Comparison of ENCODE assay signal across 22 cellular contexts in genomic region chr3:182786564-182787196, GRCh38. TPM values are rescaled to one million over a fixed set of nuclear protein-coding genes. Genes with fewer than 3 reads are reported as not detected.
A peak's percentile ranks its signal among the peaks of the same experiment; 100 is the strongest.
DNase-seq lines count a peak whose midpoint lies in the region; ATAC-seq, FAIRE-seq and TF ChIP-seq lines count a peak whose summit lies in the region.
"Had no signal": no experiment of that assay in that cellular context is flagged by ENCODE, and none has a peak within 500 bp of the region (broad histone marks: within the 10 kb centered on the region; RNA-seq: fewer than 3 reads in every experiment).

No MANE protein-coding gene starts in this region.

- H3K9ac ChIP-seq in K562 (ENCODE audit: insufficient read depth in 1 of 2, low read depth in 2 of 2, low read length in 2 of 2): no peak overlapping the region
- H3K9ac ChIP-seq: BLaER1 treated with 17β-estradiol and CSF1 and Interleukin-3, amounts not matched to agents 10 nM and 100 nM; KMS-11 had no signal

- no peak for TF ChIP-seq POLR2A in K562 (conservative IDR thresholded peaks at IDR 0.05)

- H3K4me2 ChIP-seq in K562 (ENCODE audit: insufficient read depth, low read length): no peak overlapping the region
- H3K4me2 ChIP-seq: KMS-11 had no signal

- H3K27me3 ChIP-seq in K562 (ENCODE audit: control insufficient read depth in 2 of 2, insufficient read depth in 2 of 2, low read length in 2 of 2): no peaks in the 10 kb centered on the region
- no peaks in the 10 kb centered on the region for H3K27me3 ChIP-seq in foreskin keratinocyte
- H3K27me3 ChIP-seq: BLaER1 treated with 17β-estradiol and CSF1 and Interleukin-3, amounts not matched to agents 10 nM and 100 nM; Peyer's patch had no signal

- DNase-seq in M059J (ENCODE audit: low read depth) (peak; percentile 12), NOMO-1 treated with dmso at 0.1 percent for 144 hours (lab: John Stamatoyannopoulos, UW; ENCODE audit: unreplicated experiment) (peak; percentile 16), K562 (ENCODE audit: extremely low read depth in 1 of 4, low spot score in 3 of 4) (no peak), osteocyte (ENCODE audit: extremely low spot score, unreplicated experiment) (no peak), foreskin keratinocyte (no peak), NCI-H1105 treated with DMSO at 0.1 percent for 48 hours (lab: John Stamatoyannopoulos, UW) (no peak), head of caudate nucleus (no peak)
- DNase-seq in stimulated activated naive CD8-positive, alpha-beta T cell treated with anti-CD3 and anti-CD28 coated beads, Interleukin-15, Interleukin-2, amounts not matched to agents 100 U/mL and 50 U/mL, for 24 hours: no peak
- DNase-seq: Calu3; CD8-positive, alpha-beta T cell; MM.1S; NCI-H1417 treated with DMSO at 0.1 percent for 48 hours; NCI-H187 treated with DMSO at 0.1 percent for 48 hours; NCI-H2227 treated with DMSO at 0.1 percent for 48 hours; NCI-H524 treated with DMSO at 0.1 percent for 48 hours; Peyer's patch; T-cell had no signal

- WGBS in K562 (ENCODE audit: insufficient coverage, low coverage, missing lambda C conversion rate): 57% methylated on average over 5 of the region's 5 CpGs

- no peaks in the 10 kb centered on the region for H3K9me1 ChIP-seq in K562 (ENCODE audit: control insufficient read depth, insufficient read depth, low read length)

- TF ChIP-seq EP300 in K562 (IDR thresholded peaks at IDR 0.05; ENCODE audit: low read length): no peak

- no peak for TF ChIP-seq CTCF in K562 (IDR thresholded peaks at IDR 0.05 in 2 of 3, conservative IDR thresholded peaks at IDR 0.05 in 1 of 3; ENCODE audit: insufficient read depth in 2 of 3, low read depth in 1 of 3, low read length in 3 of 3)
- TF ChIP-seq CTCF in osteocyte (IDR thresholded peaks at IDR 0.05): no peak
- TF ChIP-seq CTCF in foreskin keratinocyte (conservative IDR thresholded peaks at IDR 0.05): no peak

- H3K36me3 ChIP-seq in K562 (ENCODE audit: control insufficient read depth, insufficient read depth, low read length): no peaks in the 10 kb centered on the region
- H3K36me3 ChIP-seq: BLaER1 treated with 17β-estradiol and CSF1 and Interleukin-3, amounts not matched to agents 10 nM and 100 nM; Peyer's patch had no signal

- no peaks in the 10 kb centered on the region for H3K9me3 ChIP-seq in K562 (replicated peaks; ENCODE audit: control insufficient read depth, insufficient read depth, low read depth, low read length)
- H3K9me3 ChIP-seq: BLaER1 treated with 17β-estradiol and CSF1 and Interleukin-3, amounts not matched to agents 10 nM and 100 nM; Peyer's patch had no signal

- no peak overlapping the region for H3K4me3 ChIP-seq in K562
- H3K4me3 ChIP-seq: BLaER1 treated with 17β-estradiol and CSF1 and Interleukin-3, amounts not matched to agents 10 nM and 100 nM; GM12878; Peyer's patch had no signal

- in situ Hi-C loops in K562 (cut with MboI): no loop called here

- BruUV-seq in K562 (replicated peaks; lab: Mats Ljungman, UMichigan): no TSS peak

- H4K20me1 ChIP-seq in K562 (replicated peaks; ENCODE audit: control insufficient read depth, insufficient read depth, low read length): no peaks in the 10 kb centered on the region
- H4K20me1 ChIP-seq: BLaER1 treated with 17β-estradiol and CSF1 and Interleukin-3, amounts not matched to agents 10 nM and 100 nM had no signal

- H3K27ac Mint-ChIP-seq in osteocyte (ENCODE audit: unreplicated experiment): peak overlapping the region; percentile 64
- H3K27ac Mint-ChIP-seq: CD8-positive, alpha-beta T cell; T-cell had no signal

- no peak overlapping the region for H3K4me3 Mint-ChIP-seq in osteocyte (ENCODE audit: unreplicated experiment)
- H3K4me3 Mint-ChIP-seq: CD8-positive, alpha-beta T cell; T-cell had no signal

- TF ChIP-seq RAD21 in K562 (CRISPR knock-in tag; conservative IDR thresholded peaks at IDR 0.05 in 1 of 2, IDR thresholded peaks at IDR 0.05 in 1 of 2): no peak

- peaks cover 30% of the 10 kb centered on the region for H3K27me3 Mint-ChIP-seq in osteocyte (ENCODE audit: unreplicated experiment)

- H3K4me1 ChIP-seq in K562 (replicated peaks in 1 of 2; ENCODE audit: control insufficient read depth in 2 of 2, insufficient read depth in 2 of 2, low read length in 2 of 2): peaks cover 3 to 31% of the 10 kb centered on the region in 2 experiments; a peak in 3 of 5 replicates
- H3K4me1 ChIP-seq in foreskin keratinocyte: no peaks in the 10 kb centered on the region
- H3K4me1 ChIP-seq: Peyer's patch had no signal

- H3K79me2 ChIP-seq in K562 (ENCODE audit: control insufficient read depth, insufficient read depth, low read length): no peaks in the 10 kb centered on the region

- peaks cover 15% of the 10 kb centered on the region for H3K4me1 Mint-ChIP-seq in osteocyte (ENCODE audit: unreplicated experiment)

- H2AFZ ChIP-seq in K562 (ENCODE audit: low read depth, low read length): no peak overlapping the region; the same call in 1 of the 2 replicates

- POLR2A ChIA-PET in K562 (lab: Yijun Ruan, JAX): no interaction called here

- ATAC-seq in K562 (peak; percentile 13), foreskin keratinocyte (no peak)
- no peak for ATAC-seq in stimulated activated naive CD8-positive, alpha-beta T cell treated with anti-CD3 and anti-CD28 coated beads, Interleukin-15, Interleukin-2, amounts not matched to agents 100 U/mL and 50 U/mL, for 24 hours
- ATAC-seq: CD8-positive, alpha-beta T cell; GM12878; T-cell had no signal

- H3K27ac ChIP-seq in K562 (ENCODE audit: extremely low read depth, low read depth, low read length) (no peak overlapping the region), foreskin keratinocyte (no peak overlapping the region)
- H3K27ac ChIP-seq: BLaER1 treated with 17β-estradiol and CSF1 and Interleukin-3, amounts not matched to agents 10 nM and 100 nM; KMS-11; Peyer's patch had no signal

- no peaks in the 10 kb centered on the region for H3K9me3 Mint-ChIP-seq in osteocyte (ENCODE audit: unreplicated experiment)
- H3K9me3 Mint-ChIP-seq: CD8-positive, alpha-beta T cell; T-cell had no signal

- intact Hi-C loops in K562 (cut with micrococcal nuclease) (no loop called here), head of caudate nucleus (cut with DNase I) (no loop called here)

- CTCF ChIA-PET in K562 (lab: Yijun Ruan, JAX; ENCODE audit: low intra/inter-chr PET ratio): no interaction called here

- no peak for FAIRE-seq in K562 (lab: Jason Lieb, UNC)
- FAIRE-seq: GM12878, GM19239, H1 had no signal

- no peaks in the 10 kb centered on the region for H3K36me3 Mint-ChIP-seq in osteocyte (ENCODE audit: unreplicated experiment)
- H3K36me3 Mint-ChIP-seq: CD8-positive, alpha-beta T cell; T-cell had no signal

TF ChIP-seq in K562, 482 proteins besides CTCF, POLR2A, EP300 and RAD21 (continues in another document):
- TF ChIP-seq CREB1 (IDR thresholded peaks at IDR 0.05) (no peak), CREB1 (CRISPR knock-in tag; IDR thresholded peaks at IDR 0.05) (no peak), ATF3 (IDR thresholded peaks at IDR 0.05) (peak; percentile 80), ATF3 (CRISPR knock-in tag; conservative IDR thresholded peaks at IDR 0.05) (no peak), TFAP4 (CRISPR knock-in tag; IDR thresholded peaks at IDR 0.05; ENCODE audit: borderline replicate concordance) (no peak), CBX2 (IDR thresholded peaks at IDR 0.05; ENCODE audit: insufficient read depth, low read length, poor library complexity, severe bottlenecking) (peak; percentile 35), C11orf30 (IDR thresholded peaks at IDR 0.05; ENCODE audit: low read depth) (no peak), PTTG1 (tag; IDR thresholded peaks at IDR 0.05; ENCODE audit: low read depth) (no peak), E2F3 (CRISPR knock-in tag; IDR thresholded peaks at IDR 0.05) (no peak), JUND (IDR thresholded peaks at IDR 0.05; ENCODE audit: borderline replicate concordance, low read depth, low read length) (peak; percentile 28; the same call in 1 of the 2 replicates), JUND (tag; IDR thresholded peaks at IDR 0.05; ENCODE audit: borderline replicate concordance, low read depth, low read length) (no peak), BCOR (IDR thresholded peaks at IDR 0.05) (0 out of 2 replicates have a peak, but pooled peaks have one; percentile 13)

RNA-seq across cellular contexts. Expression of gene ATP11B, which starts 6.6 kb away (rescaled TPM):
- total RNA-seq in M059J (2014; rRNA removed; shearing (Covaris generic)): 33.9 and 47.8 TPM in 2 replicates
- 31.7 and 147 TPM in 2 replicates for total RNA-seq in K562 (2011; cell fraction: chromatin; rRNA removed; ENCODE audit: low replicate concordance)
- 23.2 and 28.2 TPM in 2 replicates for total RNA-seq in K562 (2011; cell fraction: nucleolus; rRNA removed)
- 65.4 and 117 TPM in 2 replicates for total RNA-seq in K562 (2011; cell fraction: nucleoplasm; rRNA removed)
- total RNA-seq in K562 (2014; rRNA removed) (39.0 and 68.7 TPM in 2 replicates), K562 (2014; rRNA removed; fragmentation: Illumina TruSeq; extraction: Trizol) (61.1 and 70.3 TPM in 2 replicates), K562 (2015; rRNA removed; fragmentation: Illumina TruSeq; extraction: Trizol) (50.3 and 55.6 TPM in 2 replicates), K562 (2021) (67.3 and 67.6 TPM in 2 replicates), osteocyte (69.2 and 70.1 TPM in 2 replicates), foreskin keratinocyte (45.3 and 46.0 TPM in 2 replicates)
- polyA plus RNA-seq in K562 (2011; rRNA removed) (29.3 and 41.8 TPM in 2 replicates), K562 (2014; fragmentation: Illumina TruSeq; extraction: Trizol) (33.1 and 40.2 TPM in 2 replicates), K562 (2014; fragmentation: Nextera tagmentation; extraction: Ambion mirVana) (10 to 100 TPM; 11.9 to 12.1 TPM), K562 (2014; rRNA removed) (23.6 and 27.0 TPM in 2 replicates), foreskin keratinocyte (8.2 and 9.2 TPM in 2 replicates)
- polyA plus RNA-seq in K562 (2011; cell fraction: cytosol; rRNA removed): 6.7 and 16.4 TPM in 2 replicates
- polyA plus RNA-seq in K562 (2011; cell fraction: nucleus; rRNA removed): 32.1 and 43.8 TPM in 2 replicates
- polyA plus RNA-seq in K562 (2012): 21.7 and 24.7 TPM in 2 replicates
- 66.2 and 72.6 TPM in 2 replicates for polyA minus RNA-seq in K562 (2011; rRNA and poly(A)+ RNA removed)
- polyA minus RNA-seq in K562 (2011; cell fraction: cytosol; rRNA and poly(A)+ RNA removed): 32.9 and 52.5 TPM in 2 replicates
- 38.0 and 60.2 TPM in 2 replicates for polyA minus RNA-seq in K562 (2011; cell fraction: nucleus; rRNA and poly(A)+ RNA removed)

Comparison
In these comparisons a context has a peak if more than half of its experiments do, and no peak if none do; other contexts are left out.
1. DNase-seq: peak in M059J (single experiment) and NOMO-1 treated with dmso at 0.1 percent for 144 hours (single experiment); none in K562 (0 of 4), osteocyte (single experiment), foreskin keratinocyte (0 of 2), NCI-H1105 treated with DMSO at 0.1 percent for 48 hours (single experiment), stimulated activated naive CD8-positive, alpha-beta T cell treated with anti-CD3 and anti-CD28 coated beads, Interleukin-15, Interleukin-2, amounts not matched to agents 100 U/mL and 50 U/mL, for 24 hours (single experiment) and head of caudate nucleus (0 of 42).